In the genomic region with DNA sequence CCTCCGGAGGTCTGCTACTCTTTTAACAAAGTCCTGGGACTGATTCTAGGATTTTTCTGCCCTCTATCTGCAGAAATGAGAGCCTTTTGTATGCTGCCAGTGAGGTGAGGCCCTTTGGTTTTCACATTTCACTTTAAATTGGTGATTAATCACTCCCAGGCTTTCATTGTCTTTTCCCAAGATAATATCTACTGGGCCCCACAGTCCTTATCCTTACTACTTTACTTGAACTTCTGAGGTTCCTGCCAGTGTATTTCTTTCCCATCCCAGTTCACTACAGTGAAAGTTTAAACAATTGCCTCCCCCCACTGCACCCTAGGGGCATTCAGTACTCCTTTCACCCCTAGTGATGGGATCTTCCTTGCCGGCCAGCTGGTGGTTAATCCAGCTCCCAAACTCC, we compare ENCODE assay signal across 20 cellular contexts.
"Had no signal": no experiment of that assay in that cellular context is flagged by ENCODE, and none has a peak within 500 bp of the region (broad histone marks: within the 10 kb centered on the region; RNA-seq: fewer than 3 reads in every experiment).

No MANE protein-coding gene starts in this region.

- H2AFZ ChIP-seq: parathyroid adenoma had no signal

- H3K4me1 ChIP-seq: colonic mucosa, parathyroid adenoma, prostate gland, right lobe of liver had no signal

- H3K27ac Mint-ChIP-seq: natural killer cell treated with Interleukin-12 subunit alpha and Interleukin-12 subunit beta and Interleukin-15 and Interleukin-18, amount 100 ng/mL, for 72 hours had no signal

- H3K27me3 ChIP-seq: colonic mucosa, heart left ventricle, right lobe of liver, stomach, transverse colon had no signal

- H3K27me3 Mint-ChIP-seq: natural killer cell treated with Interleukin-12 subunit alpha and Interleukin-12 subunit beta and Interleukin-15 and Interleukin-18, amount 100 ng/mL, for 72 hours had no signal

- H3K79me2 ChIP-seq: parathyroid adenoma had no signal

- H3K27ac ChIP-seq: colonic mucosa, heart left ventricle, parathyroid adenoma, prostate gland, right lobe of liver, stomach, thoracic aorta, transverse colon had no signal

- ATAC-seq: heart left ventricle; left colon; natural killer cell treated with Interleukin-12 subunit alpha and Interleukin-12 subunit beta and Interleukin-15 and Interleukin-18, amount 100 ng/mL, for 72 hours; right lobe of liver had no signal

- DNase-seq: cerebellar nuclear complex; colonic mucosa; dermis blood vessel endothelial cell; erythroblast; heart left ventricle; hippocampal formation; left colon; mammary epithelial cell; occipital lobe; right lobe of liver; stimulated activated CD4-positive, alpha-beta T cell treated with anti-CD3 and anti-CD28 coated beads, Interleukin-2, amount 100 ng/mL, for 24 hours; stimulated activated CD4-positive, alpha-beta T cell treated with anti-CD3 and anti-CD28 coated beads, Interleukin-4, amount 100 ng/mL, for 4 hours; stimulated activated naive CD4-positive, alpha-beta T cell; stomach; substantia nigra; transverse colon had no signal

- H3K9ac ChIP-seq: parathyroid adenoma had no signal

- H3K36me3 ChIP-seq: colonic mucosa, heart left ventricle, prostate gland, right lobe of liver, stomach, thoracic aorta, transverse colon had no signal

- H3K4me3 ChIP-seq: colonic mucosa, heart left ventricle, prostate gland, right lobe of liver, stomach, thoracic aorta, transverse colon had no signal

- H3K4me3 Mint-ChIP-seq: natural killer cell treated with Interleukin-12 subunit alpha and Interleukin-12 subunit beta and Interleukin-15 and Interleukin-18, amount 100 ng/mL, for 72 hours had no signal

- H3K9me3 ChIP-seq: colonic mucosa, prostate gland, right lobe of liver, thoracic aorta, transverse colon had no signal
